Comparison of ENCODE assay signal across 2 cellular contexts in genomic region chr5:142115937-142116614, GRCh38.
TF ChIP-seq lines count a peak whose summit lies in the region.

No MANE protein-coding gene starts in this region.

TF ChIP-seq in IMR-90, 13 proteins besides CTCF, POLR2A, EP300 and RAD21:
- peak; percentile 56; the same call in 1 of the 2 replicates for TF ChIP-seq MAFK (IDR thresholded peaks at IDR 0.05; ENCODE audit: low read depth, low read length)
- TF ChIP-seq CEBPB (IDR thresholded peaks at IDR 0.05; ENCODE audit: low read depth, low read length), result peak; percentile 35; the same call in 1 of the 2 replicates
- no peak for TF ChIP-seq BHLHE40 (IDR thresholded peaks at IDR 0.05; ENCODE audit: low read depth, low read length)
TF ChIP-seq in IMR-90: peak in this region for 2.

TF ChIP-seq in GM23338, 12 proteins besides CTCF, POLR2A, EP300 and RAD21:
- no peak for TF ChIP-seq ZNF331 (CRISPR knock-in tag; IDR thresholded peaks at IDR 0.05; ENCODE audit: low read depth)
- no peak for TF ChIP-seq STAT1 (IDR thresholded peaks at IDR 0.05; ENCODE audit: unreplicated experiment)
- TF ChIP-seq JUNB (IDR thresholded peaks at IDR 0.05; ENCODE audit: unreplicated experiment), result no peak
- no peak for TF ChIP-seq CREB1 (CRISPR knock-in tag; IDR thresholded peaks at IDR 0.05; ENCODE audit: low read depth)
- no peak for TF ChIP-seq POLR2AphosphoS5 (IDR thresholded peaks at IDR 0.05; ENCODE audit: low read depth)
- TF ChIP-seq ZNF462 (CRISPR knock-in tag; IDR thresholded peaks at IDR 0.05), result no peak
- no peak for TF ChIP-seq EZH2 (IDR thresholded peaks at IDR 0.05; ENCODE audit: low read depth, unreplicated experiment)
- TF ChIP-seq EZH2phosphoT487 (IDR thresholded peaks at IDR 0.05; ENCODE audit: unreplicated experiment), result no peak
- TF ChIP-seq ZNF114 (CRISPR knock-in tag; IDR thresholded peaks at IDR 0.05), result no peak
- no peak for TF ChIP-seq NANOG (IDR thresholded peaks at IDR 0.05; ENCODE audit: borderline replicate concordance)
- TF ChIP-seq, protein P1, sequence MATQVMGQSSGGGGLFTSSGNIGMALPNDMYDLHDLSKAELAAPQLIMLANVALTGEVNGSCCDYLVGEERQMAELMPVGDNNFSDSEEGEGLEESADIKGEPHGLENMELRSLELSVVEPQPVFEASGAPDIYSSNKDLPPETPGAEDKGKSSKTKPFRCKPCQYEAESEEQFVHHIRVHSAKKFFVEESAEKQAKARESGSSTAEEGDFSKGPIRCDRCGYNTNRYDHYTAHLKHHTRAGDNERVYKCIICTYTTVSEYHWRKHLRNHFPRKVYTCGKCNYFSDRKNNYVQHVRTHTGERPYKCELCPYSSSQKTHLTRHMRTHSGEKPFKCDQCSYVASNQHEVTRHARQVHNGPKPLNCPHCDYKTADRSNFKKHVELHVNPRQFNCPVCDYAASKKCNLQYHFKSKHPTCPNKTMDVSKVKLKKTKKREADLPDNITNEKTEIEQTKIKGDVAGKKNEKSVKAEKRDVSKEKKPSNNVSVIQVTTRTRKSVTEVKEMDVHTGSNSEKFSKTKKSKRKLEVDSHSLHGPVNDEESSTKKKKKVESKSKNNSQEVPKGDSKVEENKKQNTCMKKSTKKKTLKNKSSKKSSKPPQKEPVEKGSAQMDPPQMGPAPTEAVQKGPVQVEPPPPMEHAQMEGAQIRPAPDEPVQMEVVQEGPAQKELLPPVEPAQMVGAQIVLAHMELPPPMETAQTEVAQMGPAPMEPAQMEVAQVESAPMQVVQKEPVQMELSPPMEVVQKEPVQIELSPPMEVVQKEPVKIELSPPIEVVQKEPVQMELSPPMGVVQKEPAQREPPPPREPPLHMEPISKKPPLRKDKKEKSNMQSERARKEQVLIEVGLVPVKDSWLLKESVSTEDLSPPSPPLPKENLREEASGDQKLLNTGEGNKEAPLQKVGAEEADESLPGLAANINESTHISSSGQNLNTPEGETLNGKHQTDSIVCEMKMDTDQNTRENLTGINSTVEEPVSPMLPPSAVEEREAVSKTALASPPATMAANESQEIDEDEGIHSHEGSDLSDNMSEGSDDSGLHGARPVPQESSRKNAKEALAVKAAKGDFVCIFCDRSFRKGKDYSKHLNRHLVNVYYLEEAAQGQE (IDR thresholded peaks at IDR 0.05; ENCODE audit: unreplicated experiment), result no peak
- TF ChIP-seq ETS1 (IDR thresholded peaks at IDR 0.05), result no peak
